ENCODE assay signal across 12 cellular contexts in the genomic region with DNA sequence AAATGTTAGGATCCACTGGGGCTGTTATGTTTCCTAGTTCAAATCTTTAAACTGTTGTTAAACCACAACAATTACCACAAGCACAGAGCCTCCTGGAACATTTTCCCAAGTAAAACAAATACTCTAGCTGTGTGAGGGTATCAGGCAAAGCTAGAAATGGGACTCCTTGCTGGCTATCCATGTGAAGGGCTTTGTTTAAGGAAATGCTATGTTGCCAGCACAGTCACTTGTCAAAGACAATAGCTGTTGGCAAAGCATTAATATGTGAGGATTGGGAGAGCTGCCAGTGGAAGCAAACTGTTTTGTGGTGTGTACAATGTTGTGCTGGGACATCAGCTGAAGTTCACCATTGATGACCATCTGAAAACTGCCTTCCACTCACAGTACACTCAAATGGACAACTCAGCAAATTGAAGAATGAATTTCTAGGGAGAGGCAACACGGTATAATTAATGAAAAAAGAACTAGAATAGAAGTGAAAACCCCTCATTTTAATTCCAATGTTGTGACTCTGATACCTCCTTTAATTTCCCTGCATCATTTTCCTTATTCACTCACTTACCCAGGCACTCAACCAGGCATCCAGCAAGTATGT.
DNase-seq lines count a peak whose midpoint lies in the region; ATAC-seq, FAIRE-seq and TF ChIP-seq lines count a peak whose summit lies in the region.
"Had no signal": no experiment of that assay in that cellular context is flagged by ENCODE, and none has a peak within 500 bp of the region (broad histone marks: within the 10 kb centered on the region; RNA-seq: fewer than 3 reads in every experiment).

No MANE protein-coding gene starts in this region.

- no peak overlapping the region for H3K4me3 ChIP-seq in gastroesophageal sphincter
- H3K4me3 ChIP-seq: gastrocnemius medialis, mucosa of descending colon had no signal

- TF ChIP-seq EP300 in gastroesophageal sphincter (IDR thresholded peaks at IDR 0.05) = no peak

- ATAC-seq in gastroesophageal sphincter (peak; percentile 49), esophagus mucosa (no peak)
- ATAC-seq in activated naive CD8-positive, alpha-beta T cell treated with anti-CD3 and anti-CD28 coated beads, Interleukin-2, amount 50 U/mL, for 24 hours = no peak
- ATAC-seq: mucosa of descending colon had no signal

- no peaks in the 10 kb centered on the region for H3K9me3 Mint-ChIP-seq in activated naive CD8-positive, alpha-beta T cell treated with anti-CD3 and anti-CD28 coated beads, Interleukin-2, amount 50 U/mL, for 24 hours

- H3K27me3 Mint-ChIP-seq in activated naive CD8-positive, alpha-beta T cell treated with anti-CD3 and anti-CD28 coated beads, Interleukin-2, amount 50 U/mL, for 24 hours = no peaks in the 10 kb centered on the region

- H3K36me3 ChIP-seq in gastroesophageal sphincter = no peaks in the 10 kb centered on the region
- H3K36me3 ChIP-seq: gastrocnemius medialis had no signal

- peaks cover 25% of the 10 kb centered on the region for H3K4me1 Mint-ChIP-seq in activated naive CD8-positive, alpha-beta T cell treated with anti-CD3 and anti-CD28 coated beads, Interleukin-2, amount 50 U/mL, for 24 hours

- peaks cover 5 to 43% (median 8%) of the 10 kb centered on the region in 3 donors for H3K4me1 ChIP-seq in gastroesophageal sphincter
- H3K4me1 ChIP-seq: gastrocnemius medialis had no signal

- DNase-seq in GM12891 (ENCODE audit: insufficient read length, low spot score) = no peak
- peak in 47 of 58 donors; percentile 1 to 87 (median 49) for DNase-seq in anterior cingulate cortex (lab: John Stamatoyannopoulos, UW)
- peak in 48 of 56 donors; percentile 6 to 85 (median 52) for DNase-seq in nucleus accumbens (lab: John Stamatoyannopoulos, UW)
- no peak for DNase-seq in activated naive CD8-positive, alpha-beta T cell treated with anti-CD3 and anti-CD28 coated beads, Interleukin-2, amount 50 U/mL, for 24 hours
- DNase-seq in activated CD8-positive, alpha-beta memory T cell treated with anti-CD3 and anti-CD28 coated beads, Interleukin-2, amount 50 U/mL, for 4 hours = no peak
- no peak for DNase-seq in foreskin melanocyte
- DNase-seq: gastrocnemius medialis; mucosa of descending colon; SIG-M5; stimulated activated CD4-positive, alpha-beta T cell treated with anti-CD3 and anti-CD28 coated beads, Interleukin-1b, Interleukin-23, amount 100 ng/mL, for 48 hours had no signal

- FAIRE-seq in GM12891 (lab: Jason Lieb, UNC) = peak; percentile 65

- TF ChIP-seq POLR2A in GM12891 (IDR thresholded peaks at IDR 0.05; ENCODE audit: low read depth, low read length) (no peak), gastroesophageal sphincter (IDR thresholded peaks at IDR 0.05) (no peak)

- H3K9me3 ChIP-seq in gastroesophageal sphincter = no peaks in the 10 kb centered on the region
- H3K9me3 ChIP-seq: gastrocnemius medialis, mucosa of descending colon had no signal

- no peaks in the 10 kb centered on the region for H3K27me3 ChIP-seq in gastroesophageal sphincter
- H3K27me3 ChIP-seq: gastrocnemius medialis had no signal

- no peak overlapping the region for H3K4me3 Mint-ChIP-seq in activated naive CD8-positive, alpha-beta T cell treated with anti-CD3 and anti-CD28 coated beads, Interleukin-2, amount 50 U/mL, for 24 hours

- no peak for TF ChIP-seq CTCF in gastroesophageal sphincter (IDR thresholded peaks at IDR 0.05)

- no peak overlapping the region for H3K27ac Mint-ChIP-seq in activated naive CD8-positive, alpha-beta T cell treated with anti-CD3 and anti-CD28 coated beads, Interleukin-2, amount 50 U/mL, for 24 hours

- peak overlapping the region; percentile 17 to 74 (median 66) for H3K27ac ChIP-seq in gastroesophageal sphincter
- H3K27ac ChIP-seq: gastrocnemius medialis had no signal

- WGBS in gastroesophageal sphincter (ENCODE audit: low coverage in 1 of 2), 2 donors = 29 to 30% methylated on average over 1 of the region's 1 CpG

- H3K36me3 Mint-ChIP-seq in activated naive CD8-positive, alpha-beta T cell treated with anti-CD3 and anti-CD28 coated beads, Interleukin-2, amount 50 U/mL, for 24 hours (ENCODE audit: low read depth) = no peaks in the 10 kb centered on the region

TF ChIP-seq in GM12891, 5 proteins besides CTCF, POLR2A, EP300 and RAD21:
- TF ChIP-seq TAF1 (IDR thresholded peaks at IDR 0.05; ENCODE audit: low read depth, low read length) = no peak
- no peak for TF ChIP-seq POLR2AphosphoS5 (IDR thresholded peaks at IDR 0.05; ENCODE audit: low read depth, low read length)
- no peak for TF ChIP-seq SPI1 (IDR thresholded peaks at IDR 0.05; ENCODE audit: low read depth, low read length)
- TF ChIP-seq PAX5 (IDR thresholded peaks at IDR 0.05; ENCODE audit: insufficient read depth, low read length, severe bottlenecking) = no peak
- no peak for TF ChIP-seq POU2F2 (IDR thresholded peaks at IDR 0.05; ENCODE audit: low read depth, low read length)

Comparison
In these comparisons a context has a peak if more than half of its experiments do, and no peak if none do; other contexts are left out.
1. DNase-seq: peak in anterior cingulate cortex (47 of 58) and nucleus accumbens (48 of 56); none in GM12891 (single experiment), activated naive CD8-positive, alpha-beta T cell treated with anti-CD3 and anti-CD28 coated beads, Interleukin-2, amount 50 U/mL, for 24 hours (single experiment), activated CD8-positive, alpha-beta memory T cell treated with anti-CD3 and anti-CD28 coated beads, Interleukin-2, amount 50 U/mL, for 4 hours (single experiment) and foreskin melanocyte (single experiment).